ENCODE assay signal across 8 cellular contexts in genomic region chr16:21534561-21534960, GRCh38.
DNase-seq lines count a peak whose midpoint lies in the region; ATAC-seq, FAIRE-seq and TF ChIP-seq lines count a peak whose summit lies in the region.
"Not testable (repeated sequence)": the region's sequence is repeated elsewhere in the genome, so short reads cannot be mapped to it uniquely, and the experiment has no call there.

No MANE protein-coding gene starts in this region.

- in situ Hi-C loops in GM12878 (cut with MboI) = loop anchor here (10.0 kb wide), 1 partner anchor 790 kb away; no protein-coding TSS in a partner anchor

- CTCF ChIA-PET in OCI-LY7 (lab: Charles Lee; ENCODE audit: unreplicated experiment); GM12878 (lab: Yijun Ruan, JAX): not testable (repeated sequence)

- H3K4me1 Mint-ChIP-seq in natural killer cell treated with Interleukin-12 subunit alpha and Interleukin-12 subunit beta and Interleukin-15 and Interleukin-18, amount 100 ng/mL, for 72 hours (ENCODE audit: low read depth in 2 of 2) = not testable (repeated sequence)

- not testable (repeated sequence) for H3K79me2 ChIP-seq in OCI-LY7 (ENCODE audit: insufficient read depth, low read depth, low read length); GM12878 (ENCODE audit: control insufficient read depth, insufficient read depth, low read length)

- H3K9me3 Mint-ChIP-seq in natural killer cell treated with Interleukin-12 subunit alpha and Interleukin-12 subunit beta and Interleukin-15 and Interleukin-18, amount 100 ng/mL, for 72 hours = not testable (repeated sequence)

- TF ChIP-seq EP300 in GM12878 (IDR thresholded peaks at IDR 0.05; ENCODE audit: borderline replicate concordance in 1 of 2, control insufficient read depth in 1 of 2, low read depth in 2 of 2, low read length in 2 of 2) = not testable (repeated sequence)

- not testable (repeated sequence) for H3K4me1 ChIP-seq in OCI-LY7 (ENCODE audit: insufficient read depth, low read length, poor library complexity, severe bottlenecking); GM12878 (ENCODE audit: control insufficient read depth, insufficient read depth, low read length); upper lobe of right lung

- not testable (repeated sequence) for TF ChIP-seq POLR2A in GM12878 (IDR thresholded peaks at IDR 0.05; ENCODE audit: low read depth, low read length)

- not testable (repeated sequence) for H4K20me1 ChIP-seq in OCI-LY7 (ENCODE audit: insufficient read depth, low read length); GM12878 (ENCODE audit: control insufficient read depth, insufficient read depth)

- TF ChIP-seq CTCF in HFF-Myc (IDR thresholded peaks at IDR 0.05; ENCODE audit: low read depth, low read length, missing control alignments) = peak; percentile 12
- TF ChIP-seq CTCF in OCI-LY7 (conservative IDR thresholded peaks at IDR 0.05; ENCODE audit: low read length) = peak; percentile 53
- TF ChIP-seq CTCF in GM12878 (IDR thresholded peaks at IDR 0.05 in 2 of 3, conservative IDR thresholded peaks at IDR 0.05 in 1 of 3; ENCODE audit: control insufficient read depth in 2 of 3, extremely low read depth in 1 of 3, insufficient read depth in 1 of 3, low read depth in 3 of 3, low read length in 3 of 3) = 0 out of 6 replicates have a peak, but pooled peaks of 2 of the 3 experiments have one; percentile 2 to 8
- TF ChIP-seq CTCF in upper lobe of right lung (IDR thresholded peaks at IDR 0.05) = peak; percentile 11

- POLR2A ChIA-PET in OCI-LY7 (lab: Charles Lee); GM12878 (lab: Charles Lee): not testable (repeated sequence)

- not testable (repeated sequence) for H3K4me2 ChIP-seq in OCI-LY7 (ENCODE audit: low read length); GM12878 (ENCODE audit: control insufficient read depth, insufficient read depth)

- DNase-seq in DMS53 (lab: John Stamatoyannopoulos, UW) = peak; percentile 28
- not testable (repeated sequence) for DNase-seq in HFF-Myc (ENCODE audit: extremely low read depth, low read depth); OCI-LY7 (ENCODE audit: low spot score); GM12878 (ENCODE audit: low read depth, low spot score); natural killer cell treated with Interleukin-12 subunit alpha and Interleukin-12 subunit beta and Interleukin-15 and Interleukin-18, amount 100 ng/mL, for 72 hours (ENCODE audit: low spot score); upper lobe of right lung
- DNase-seq in activated CD4-positive, alpha-beta T cell treated with anti-CD3 and anti-CD28 coated beads for 48 hours = peak; percentile 55
- peak; percentile 74 for DNase-seq in Right ventricle myocardium inferior (ENCODE audit: missing footprints)

- BruUV-seq in OCI-LY7 (replicated peaks; lab: Mats Ljungman, UMichigan); GM12878 (replicated peaks; lab: Mats Ljungman, UMichigan): not testable (repeated sequence)

- H3K27ac ChIP-seq in OCI-LY7 (ENCODE audit: low read depth, low read length, poor library complexity, severe bottlenecking); GM12878 (ENCODE audit: control insufficient read depth, insufficient read depth); upper lobe of right lung: not testable (repeated sequence)

- SMC1A ChIA-PET in GM12878 (lab: Charles Lee; ENCODE audit: uncharacterized antibody, unreplicated experiment) = not testable (repeated sequence)

- not testable (repeated sequence) for H3K4me3 ChIP-seq in HFF-Myc (replicated peaks; ENCODE audit: low read depth, low read length); OCI-LY7 (ENCODE audit: low read depth, low read length, poor library complexity, severe bottlenecking); GM12878; upper lobe of right lung

- intact Hi-C loops in OCI-LY7 (cut with micrococcal nuclease; ENCODE audit: unreplicated experiment); GM12878 (cut with micrococcal nuclease; ENCODE audit: unreplicated experiment); Right ventricle myocardium inferior (cut with DNase I); upper lobe of right lung (cut with DNase I): not testable (repeated sequence)

- H3K9ac ChIP-seq in GM12878 (ENCODE audit: control insufficient read depth, insufficient read depth, low read length) = not testable (repeated sequence)

- not testable (repeated sequence) for H3K27me3 ChIP-seq in GM12878 (replicated peaks in 1 of 2; ENCODE audit: control insufficient read depth in 2 of 2, insufficient read depth in 2 of 2, low read length in 1 of 2); upper lobe of right lung

- not testable (repeated sequence) for H3K27ac Mint-ChIP-seq in natural killer cell treated with Interleukin-12 subunit alpha and Interleukin-12 subunit beta and Interleukin-15 and Interleukin-18, amount 100 ng/mL, for 72 hours

- not testable (repeated sequence) for FAIRE-seq in GM12878 (lab: Jason Lieb, UNC)

- not testable (repeated sequence) for H3K4me3 Mint-ChIP-seq in natural killer cell treated with Interleukin-12 subunit alpha and Interleukin-12 subunit beta and Interleukin-15 and Interleukin-18, amount 100 ng/mL, for 72 hours

- H3K27me3 Mint-ChIP-seq in natural killer cell treated with Interleukin-12 subunit alpha and Interleukin-12 subunit beta and Interleukin-15 and Interleukin-18, amount 100 ng/mL, for 72 hours = peaks cover 9 to 11% of the 10 kb centered on the region in 2 donors

- peak; percentile 41; the same call in 2 of the 3 replicates for ATAC-seq in GM12878
- not testable (repeated sequence) for ATAC-seq in Right ventricle myocardium inferior
- peak; percentile 49 to 57 for ATAC-seq in natural killer cell treated with Interleukin-12 subunit alpha and Interleukin-12 subunit beta and Interleukin-15 and Interleukin-18, amount 100 ng/mL, for 72 hours
- ATAC-seq in upper lobe of right lung = peak; percentile 40

- 87% methylated on average over 6 of the region's 7 CpGs for WGBS in GM12878 (ENCODE audit: insufficient coverage, insufficient replicate concordance, low lambda C conversion rate, missing lambda C conversion rate)

- RAD21 ChIA-PET in GM12878 (lab: Charles Lee; ENCODE audit: unreplicated experiment) = not testable (repeated sequence)

- H3K9me3 ChIP-seq in OCI-LY7 (ENCODE audit: low read length); GM12878 (replicated peaks; ENCODE audit: control insufficient read depth, insufficient read depth, low read length); upper lobe of right lung: not testable (repeated sequence)

- not testable (repeated sequence) for H3K9me2 ChIP-seq in OCI-LY7 (ENCODE audit: insufficient read depth, low read length)

- H3K36me3 Mint-ChIP-seq in natural killer cell treated with Interleukin-12 subunit alpha and Interleukin-12 subunit beta and Interleukin-15 and Interleukin-18, amount 100 ng/mL, for 72 hours = not testable (repeated sequence)

- not testable (repeated sequence) for H3K36me3 ChIP-seq in OCI-LY7 (ENCODE audit: insufficient read depth, low read length); GM12878 (ENCODE audit: control insufficient read depth in 2 of 2, insufficient read depth in 2 of 2, low read length in 1 of 2); upper lobe of right lung

- TF ChIP-seq RAD21 in GM12878 (IDR thresholded peaks at IDR 0.05; ENCODE audit: insufficient read depth, low read depth, low read length) = not testable (repeated sequence)

- not testable (repeated sequence) for H2AFZ ChIP-seq in OCI-LY7 (ENCODE audit: low read length); GM12878 (ENCODE audit: control insufficient read depth, low read depth, low read length)
